14 cellular contexts compared by ENCODE assay signal in genomic region chr15:42405876-42406482, GRCh38.
"Had no signal": no experiment of that assay in that cellular context is flagged by ENCODE, and none has a peak within 500 bp of the region (broad histone marks: within the 10 kb centered on the region; RNA-seq: fewer than 3 reads in every experiment).

No MANE protein-coding gene starts in this region.

- DNase-seq: activated CD8-positive, alpha-beta T cell treated with anti-CD3 and anti-CD28 coated beads, Interleukin-2, amount 10 ng/mL, durations not matched to agents 7 days and 5 days; activated naive CD4-positive, alpha-beta T cell treated with anti-CD3 and anti-CD28 coated beads for 36 hours; erythroblast; foreskin fibroblast; heart right ventricle; midbrain; naive B cell; right cardiac atrium; SJCRH30; stimulated activated naive B cell treated with anti-CD40 and anti-IgM and Interleukin-4, amounts not matched to agents 10 μg/mL and 1 μg/mL and 100 μg/mL, for 72 hours; T1000; upper lobe of right lung had no signal

- H3K36me3 ChIP-seq: SJCRH30 had no signal

- H3K27ac ChIP-seq: heart right ventricle, neutrophil, SJCRH30, upper lobe of right lung had no signal

- H3K4me1 ChIP-seq: SJCRH30, suprapubic skin, upper lobe of right lung had no signal

- H3K27me3 ChIP-seq: heart right ventricle, neutrophil, SJCRH30, suprapubic skin, upper lobe of right lung had no signal

- ATAC-seq: activated CD8-positive, alpha-beta T cell treated with anti-CD3 and anti-CD28 coated beads, Interleukin-2, amount 10 ng/mL, durations not matched to agents 7 days and 5 days; heart right ventricle; right cardiac atrium; stimulated activated naive B cell treated with anti-CD40 and anti-IgM and Interleukin-4, amounts not matched to agents 10 μg/mL and 1 μg/mL and 100 μg/mL, for 72 hours; upper lobe of right lung had no signal

- H3K4me3 ChIP-seq: heart right ventricle, SJCRH30, suprapubic skin, upper lobe of right lung had no signal

- H3K9me3 ChIP-seq: heart right ventricle, neutrophil, SJCRH30, suprapubic skin, upper lobe of right lung had no signal
